Comparison of ENCODE assay signal across 33 cellular contexts in genomic region chr12:51343201-51343600, GRCh38. TPM values are rescaled to one million over a fixed set of nuclear protein-coding genes. Genes with fewer than 3 reads are reported as not detected.
"Had no signal": no experiment of that assay in that cellular context is flagged by ENCODE, and none has a peak within 500 bp of the region (broad histone marks: within the 10 kb centered on the region; RNA-seq: fewer than 3 reads in every experiment).

No MANE protein-coding gene starts in this region.

- H3K27me3 Mint-ChIP-seq: activated B cell treated with CpG ODN at 0.5 μM for 24 hours; activated CD8-positive, alpha-beta T cell treated with anti-CD3 and anti-CD28 coated beads for 36 hours; activated naive CD8-positive, alpha-beta T cell had no signal

- H3K27me3 ChIP-seq: ascending aorta, MG63 had no signal

- H3K4me1 ChIP-seq: ascending aorta had no signal

- H3K9me3 Mint-ChIP-seq: activated B cell treated with CpG ODN at 0.5 μM for 24 hours; activated CD8-positive, alpha-beta T cell treated with anti-CD3 and anti-CD28 coated beads for 36 hours; activated naive CD4-positive, alpha-beta T cell treated with anti-CD3 and anti-CD28 coated beads, Interleukin-2, amount 10 ng/mL, durations not matched to agents 7 days and 5 days; activated T-cell treated with anti-CD3 and anti-CD28 coated beads, Interleukin-2, amount 50 U/mL, for 4 hours had no signal

- H3K4me3 Mint-ChIP-seq: activated B cell treated with CpG ODN at 0.5 μM for 24 hours; activated CD8-positive, alpha-beta T cell treated with anti-CD3 and anti-CD28 coated beads for 36 hours; activated naive CD4-positive, alpha-beta T cell treated with anti-CD3 and anti-CD28 coated beads, Interleukin-2, amount 10 ng/mL, durations not matched to agents 7 days and 5 days; activated naive CD8-positive, alpha-beta T cell; activated T-cell treated with anti-CD3 and anti-CD28 coated beads, Interleukin-2, amount 50 U/mL, for 4 hours had no signal

- FAIRE-seq: RCC 7860 had no signal

- ATAC-seq: activated CD8-positive, alpha-beta T cell treated with anti-CD3 and anti-CD28 coated beads for 36 hours; activated T-cell treated with anti-CD3 and anti-CD28 coated beads, Interleukin-2, amount 50 U/mL, for 4 hours had no signal

- DNase-seq: activated B cell treated with CpG ODN at 0.5 μM for 24 hours; activated CD4-positive, alpha-beta T cell treated with anti-CD3 and anti-CD28 coated beads for 48 hours; activated CD4-positive, alpha-beta T cell treated with anti-CD3 and anti-CD28 coated beads, Interleukin-2, amount 50 U/mL, for 4 hours; activated CD4-positive, CD25-positive, alpha-beta regulatory T cell treated with anti-CD3 and anti-CD28 coated beads, Interleukin-2, amount 50 U/mL, for 72 hours; activated effector memory CD4-positive, alpha-beta T cell treated with Interleukin-2 at 50 U/mL for 16 hours; activated naive CD4-positive, alpha-beta T cell treated with anti-CD3 and anti-CD28 coated beads, Interleukin-2, amount 10 ng/mL, durations not matched to agents 7 days and 5 days; activated T-cell treated with anti-CD3 and anti-CD28 coated beads, Interleukin-2, amount 50 U/mL, for 4 hours; amygdala; MG63; NCI-H1048; NCI-H1105 treated with DMSO at 0.1 percent for 48 hours; NCI-H1436; NCI-H1694; NCI-H1930; NCI-H2081 treated with DMSO at 0.1 percent for 48 hours; NCI-H226; NCI-H524 treated with DMSO at 0.1 percent for 48 hours; NK-92 treated with Interleukin-12 subunit alpha and Interleukin-12 subunit beta, amount 100 ng/mL, for 24 hours; PC-9; Right ventricle myocardium superior; SW 1271; T-helper 1 cell; T-helper 2 cell; T-helper 9 cell had no signal

- H3K4me3 ChIP-seq: ascending aorta, MG63, PC-9 had no signal

- H3K36me3 ChIP-seq: ascending aorta, MG63 had no signal

- H2AFZ ChIP-seq: PC-9 had no signal

- H3K27ac ChIP-seq: ascending aorta, PC-9, VCaP had no signal

- H3K9me3 ChIP-seq: ascending aorta, MG63 had no signal

- H3K4me2 ChIP-seq: PC-9 had no signal

- H3K27ac Mint-ChIP-seq: activated B cell treated with CpG ODN at 0.5 μM for 24 hours; activated CD8-positive, alpha-beta T cell treated with anti-CD3 and anti-CD28 coated beads for 36 hours; activated naive CD4-positive, alpha-beta T cell treated with anti-CD3 and anti-CD28 coated beads, Interleukin-2, amount 10 ng/mL, durations not matched to agents 7 days and 5 days; activated naive CD8-positive, alpha-beta T cell had no signal

RNA-seq across cellular contexts. Expression of gene CELA1, which starts 3.3 kb away (rescaled TPM):
- total RNA-seq: activated B cell treated with CpG ODN at 0.5 μM for 24 hours; activated T-cell treated with anti-CD3 and anti-CD28 coated beads, Interleukin-2, amount 50 U/mL, for 4 hours; ascending aorta; cardiac septum; NCI-H460; OCI-LY7; PC-9; Right ventricle myocardium superior had no signal
- polyA plus RNA-seq: adipose tissue had no signal

RNA-seq across cellular contexts. Expression of gene BIN2, which starts 19.2 kb away (rescaled TPM):
- total RNA-seq: NCI-H460, PC-9 had no signal

RNA-seq across cellular contexts. Expression of gene GALNT6, which starts 48.0 kb away (rescaled TPM):
- total RNA-seq: NCI-H460 had no signal
